Comparison of ENCODE assay signal across 8 cellular contexts in genomic region chr17:63774982-63775290, GRCh38. TPM values are rescaled to one million over a fixed set of nuclear protein-coding genes. Genes with fewer than 3 reads are reported as not detected.
DNase-seq lines count a peak whose midpoint lies in the region; ATAC-seq and TF ChIP-seq lines count a peak whose summit lies in the region.

No MANE protein-coding gene starts in this region.

- peak overlapping the region; percentile 92 for H3K9ac ChIP-seq in skeletal muscle satellite cell (ENCODE audit: low read depth, low read length)

- H3K4me1 ChIP-seq in skeletal muscle satellite cell (ENCODE audit: control insufficient read depth, insufficient read depth, low read length) = peaks cover 15% of the 10 kb centered on the region

- H3K36me3 Mint-ChIP-seq in activated CD4-positive, alpha-beta T cell treated with anti-CD3 and anti-CD28 coated beads, Interleukin-2, amount 10 ng/mL, durations not matched to agents 7 days and 5 days (ENCODE audit: low read depth) = peaks cover 46% of the 10 kb centered on the region
- peaks cover 6% of the 10 kb centered on the region for H3K36me3 Mint-ChIP-seq in T-helper 17 cell (ENCODE audit: low read depth)

- H3K9me3 Mint-ChIP-seq in activated CD4-positive, alpha-beta T cell treated with anti-CD3 and anti-CD28 coated beads, Interleukin-2, amount 10 ng/mL, durations not matched to agents 7 days and 5 days = no peaks in the 10 kb centered on the region

- TF ChIP-seq CTCF in GM20000 (IDR thresholded peaks at IDR 0.05; ENCODE audit: extremely low read depth, missing control alignments) = no peak

- CTCF ChIA-PET in activated CD4-positive, alpha-beta T cell treated with anti-CD3 and anti-CD28 coated beads, Interleukin-2, amount 10 ng/mL, durations not matched to agents 7 days and 5 days (lab: Charles Lee) = interaction anchor here (0.6 to 2.4 kb wide), 11 partner anchors 8 to 349 kb away, joined by 3 to 10 read pairs (median 4); no protein-coding TSS in a partner anchor

- DNase-seq in activated CD4-positive, alpha-beta T cell treated with anti-CD3 and anti-CD28 coated beads, Interleukin-2, amount 10 ng/mL, durations not matched to agents 7 days and 5 days = peak; percentile 15
- no peak for DNase-seq in activated CD4-positive, alpha-beta T cell treated with anti-CD3 and anti-CD28 coated beads for 1 hour
- DNase-seq in T-helper 17 cell (no peak), foreskin melanocyte (peak; percentile 9), GM20000 (ENCODE audit: low spot score) (no peak), putamen (ENCODE audit: low spot score) (no peak)

- no peaks in the 10 kb centered on the region for H3K27me3 ChIP-seq in skeletal muscle satellite cell (ENCODE audit: control insufficient read depth, insufficient read depth, low read length)

- POLR2A ChIA-PET in activated CD4-positive, alpha-beta T cell treated with anti-CD3 and anti-CD28 coated beads, Interleukin-2, amount 10 ng/mL, durations not matched to agents 7 days and 5 days (lab: Charles Lee) = no interaction called here

- H3K4me1 Mint-ChIP-seq in activated CD4-positive, alpha-beta T cell treated with anti-CD3 and anti-CD28 coated beads, Interleukin-2, amount 10 ng/mL, durations not matched to agents 7 days and 5 days = peaks cover 58% of the 10 kb centered on the region
- peaks cover 54% of the 10 kb centered on the region for H3K4me1 Mint-ChIP-seq in T-helper 17 cell

- ATAC-seq in T-helper 17 cell (no peak), HG02798 (IDR thresholded peaks at IDR 0.05; ENCODE audit: poor library complexity, unreplicated experiment) (no peak)

- peak overlapping the region; percentile 88 for H3K4me3 ChIP-seq in skeletal muscle satellite cell (ENCODE audit: low read length)

- peak overlapping the region; percentile 90 for H3K4me3 Mint-ChIP-seq in activated CD4-positive, alpha-beta T cell treated with anti-CD3 and anti-CD28 coated beads, Interleukin-2, amount 10 ng/mL, durations not matched to agents 7 days and 5 days
- H3K4me3 Mint-ChIP-seq in T-helper 17 cell = peak overlapping the region; percentile 95

- peak overlapping the region; percentile 99 for H3K27ac Mint-ChIP-seq in activated CD4-positive, alpha-beta T cell treated with anti-CD3 and anti-CD28 coated beads, Interleukin-2, amount 10 ng/mL, durations not matched to agents 7 days and 5 days
- H3K27ac Mint-ChIP-seq in T-helper 17 cell = peak overlapping the region; percentile 97

- no peaks in the 10 kb centered on the region for H3K27me3 Mint-ChIP-seq in activated CD4-positive, alpha-beta T cell treated with anti-CD3 and anti-CD28 coated beads, Interleukin-2, amount 10 ng/mL, durations not matched to agents 7 days and 5 days
- H3K27me3 Mint-ChIP-seq in T-helper 17 cell = no peaks in the 10 kb centered on the region

- H3K36me3 ChIP-seq in skeletal muscle satellite cell (ENCODE audit: insufficient read depth, low read length) = peaks cover 21% of the 10 kb centered on the region

- H3K9me3 ChIP-seq in T-helper 17 cell (ENCODE audit: control insufficient read depth, low read length, poor library complexity, severe bottlenecking) (no peaks in the 10 kb centered on the region), skeletal muscle satellite cell (replicated peaks; ENCODE audit: low read length) (no peaks in the 10 kb centered on the region)

- peak overlapping the region; percentile 91 for H3K4me2 ChIP-seq in skeletal muscle satellite cell (ENCODE audit: low read length)

RNA-seq across cellular contexts. Expression of gene DDX42, which starts 1.0 kb away (rescaled TPM):
- total RNA-seq in activated CD4-positive, alpha-beta T cell treated with anti-CD3 and anti-CD28 coated beads, Interleukin-2, amount 10 ng/mL, durations not matched to agents 7 days and 5 days = 100 to 1,000 TPM; 122 to 153 TPM
- 10 to 100 TPM; 81.6 to 93.6 TPM for total RNA-seq in T-helper 17 cell
- total RNA-seq in skeletal muscle satellite cell (2012; rRNA removed) = 39.3 and 52.7 TPM in 2 replicates

RNA-seq across cellular contexts. Expression of gene CCDC47, which starts 1.5 kb away (rescaled TPM):
- 10 to 100 TPM; 59.2 to 65.4 TPM for total RNA-seq in activated CD4-positive, alpha-beta T cell treated with anti-CD3 and anti-CD28 coated beads, Interleukin-2, amount 10 ng/mL, durations not matched to agents 7 days and 5 days
- total RNA-seq in T-helper 17 cell = 10 to 100 TPM; 32.6 to 33.5 TPM
- 71.4 and 75.0 TPM in 2 replicates for total RNA-seq in skeletal muscle satellite cell (2012; rRNA removed)

RNA-seq across cellular contexts. Expression of gene STRADA, which starts 33.3 kb away (rescaled TPM):
- total RNA-seq in activated CD4-positive, alpha-beta T cell treated with anti-CD3 and anti-CD28 coated beads, Interleukin-2, amount 10 ng/mL, durations not matched to agents 7 days and 5 days = 10 to 100 TPM; 46.8 to 49.0 TPM
- total RNA-seq in T-helper 17 cell = 10 to 100 TPM; 44.5 to 50.2 TPM
- total RNA-seq in skeletal muscle satellite cell (2012; rRNA removed) = 17.3 and 18.3 TPM in 2 replicates

RNA-seq across cellular contexts. Expression of gene PSMC5, which starts 52.3 kb away (rescaled TPM):
- 100 to 1,000 TPM; 119 to 155 TPM for total RNA-seq in activated CD4-positive, alpha-beta T cell treated with anti-CD3 and anti-CD28 coated beads, Interleukin-2, amount 10 ng/mL, durations not matched to agents 7 days and 5 days
- total RNA-seq in T-helper 17 cell = 10 to 100 TPM; 83.5 to 92.2 TPM
- total RNA-seq in skeletal muscle satellite cell (2012; rRNA removed) = 50.9 and 51.2 TPM in 2 replicates

RNA-seq across cellular contexts. Expression of gene FTSJ3, which starts 52.5 kb away (rescaled TPM):
- 10 to 100 TPM; 49.2 to 55.0 TPM for total RNA-seq in activated CD4-positive, alpha-beta T cell treated with anti-CD3 and anti-CD28 coated beads, Interleukin-2, amount 10 ng/mL, durations not matched to agents 7 days and 5 days
- total RNA-seq in T-helper 17 cell = 10 to 100 TPM; 44.2 to 54.3 TPM
- 57.7 and 64.6 TPM in 2 replicates for total RNA-seq in skeletal muscle satellite cell (2012; rRNA removed)

Comparison
In these comparisons a context has a peak if more than half of its experiments do, and no peak if none do; other contexts are left out.
1. DNase-seq: peak in activated CD4-positive, alpha-beta T cell treated with anti-CD3 and anti-CD28 coated beads, Interleukin-2, amount 10 ng/mL, durations not matched to agents 7 days and 5 days (single experiment) and foreskin melanocyte (single experiment); none in activated CD4-positive, alpha-beta T cell treated with anti-CD3 and anti-CD28 coated beads for 1 hour (single experiment), T-helper 17 cell (0 of 3), GM20000 (single experiment) and putamen (single experiment).